In genomic region chr1:15362096-15362736, GRCh38 we compare ENCODE assay signal across 32 cellular contexts.
"Had no signal": no experiment of that assay in that cellular context is flagged by ENCODE, and none has a peak within 500 bp of the region (broad histone marks: within the 10 kb centered on the region; RNA-seq: fewer than 3 reads in every experiment).

No MANE protein-coding gene starts in this region.

- H3K27me3 ChIP-seq: ascending aorta, cardiac muscle cell, SJCRH30 had no signal

- H3K9me3 ChIP-seq: ascending aorta, SJCRH30 had no signal

- H3K9me3 Mint-ChIP-seq: activated CD4-positive, alpha-beta memory T cell treated with anti-CD3 and anti-CD28 coated beads, Interleukin-2, amount 10 ng/mL, durations not matched to agents 7 days and 5 days; activated naive CD4-positive, alpha-beta T cell treated with anti-CD3 and anti-CD28 coated beads, Interleukin-2, amount 50 U/mL, for 24 hours; activated naive CD8-positive, alpha-beta T cell treated with anti-CD3 and anti-CD28 coated beads, Interleukin-2, amount 10 ng/mL, durations not matched to agents 7 days and 5 days had no signal

- H3K36me3 Mint-ChIP-seq: activated CD8-positive, alpha-beta memory T cell treated with anti-CD3 and anti-CD28 coated beads, Interleukin-2, amount 10 ng/mL, durations not matched to agents 7 days and 5 days; activated naive CD4-positive, alpha-beta T cell treated with anti-CD3 and anti-CD28 coated beads, Interleukin-2, amount 50 U/mL, for 24 hours; activated naive CD8-positive, alpha-beta T cell treated with anti-CD3 and anti-CD28 coated beads, Interleukin-2, amount 10 ng/mL, durations not matched to agents 7 days and 5 days had no signal

- H3K4me1 ChIP-seq: ascending aorta, SJCRH30 had no signal

- H3K36me3 ChIP-seq: ascending aorta, cardiac muscle cell, SJCRH30, WERI-Rb-1 had no signal

- H3K27ac ChIP-seq: ascending aorta, cardiac muscle cell, KMS-11, SJCRH30, SK-N-MC, WERI-Rb-1 had no signal

- H3K4me3 Mint-ChIP-seq: activated CD4-positive, alpha-beta memory T cell treated with anti-CD3 and anti-CD28 coated beads, Interleukin-2, amount 10 ng/mL, durations not matched to agents 7 days and 5 days; activated CD8-positive, alpha-beta memory T cell treated with anti-CD3 and anti-CD28 coated beads, Interleukin-2, amount 10 ng/mL, durations not matched to agents 7 days and 5 days; activated naive CD4-positive, alpha-beta T cell treated with anti-CD3 and anti-CD28 coated beads, Interleukin-2, amount 50 U/mL, for 24 hours; activated naive CD8-positive, alpha-beta T cell treated with anti-CD3 and anti-CD28 coated beads, Interleukin-2, amount 10 ng/mL, durations not matched to agents 7 days and 5 days had no signal

- H3K27ac Mint-ChIP-seq: activated CD4-positive, alpha-beta memory T cell treated with anti-CD3 and anti-CD28 coated beads, Interleukin-2, amount 10 ng/mL, durations not matched to agents 7 days and 5 days; activated CD8-positive, alpha-beta memory T cell treated with anti-CD3 and anti-CD28 coated beads, Interleukin-2, amount 10 ng/mL, durations not matched to agents 7 days and 5 days; activated naive CD4-positive, alpha-beta T cell treated with anti-CD3 and anti-CD28 coated beads, Interleukin-2, amount 50 U/mL, for 24 hours; activated naive CD8-positive, alpha-beta T cell treated with anti-CD3 and anti-CD28 coated beads, Interleukin-2, amount 10 ng/mL, durations not matched to agents 7 days and 5 days had no signal

- H3K4me2 ChIP-seq: KMS-11 had no signal

- H3K27me3 Mint-ChIP-seq: activated naive CD4-positive, alpha-beta T cell treated with anti-CD3 and anti-CD28 coated beads, Interleukin-2, amount 50 U/mL, for 24 hours had no signal

- H3K4me1 Mint-ChIP-seq: activated CD4-positive, alpha-beta memory T cell treated with anti-CD3 and anti-CD28 coated beads, Interleukin-2, amount 10 ng/mL, durations not matched to agents 7 days and 5 days; activated CD8-positive, alpha-beta memory T cell treated with anti-CD3 and anti-CD28 coated beads, Interleukin-2, amount 10 ng/mL, durations not matched to agents 7 days and 5 days; activated naive CD4-positive, alpha-beta T cell treated with anti-CD3 and anti-CD28 coated beads, Interleukin-2, amount 50 U/mL, for 24 hours; activated naive CD8-positive, alpha-beta T cell treated with anti-CD3 and anti-CD28 coated beads, Interleukin-2, amount 10 ng/mL, durations not matched to agents 7 days and 5 days had no signal

- ATAC-seq: activated CD8-positive, alpha-beta memory T cell treated with anti-CD3 and anti-CD28 coated beads, Interleukin-2, amount 10 ng/mL, durations not matched to agents 7 days and 5 days had no signal

- H3K4me3 ChIP-seq: ascending aorta, cardiac muscle cell, SJCRH30, SK-N-MC had no signal

- H3K9ac ChIP-seq: KMS-11 had no signal

- DNase-seq: activated CD4-positive, alpha-beta memory T cell treated with anti-CD3 and anti-CD28 coated beads, Interleukin-2, amount 10 ng/mL, durations not matched to agents 7 days and 5 days; activated CD4-positive, alpha-beta T cell treated with anti-CD3 and anti-CD28 coated beads for 1 hour; activated CD4-positive, alpha-beta T cell treated with anti-CD3 and anti-CD28 coated beads for 48 hours; activated CD4-positive, CD25-positive, alpha-beta regulatory T cell; activated CD8-positive, alpha-beta memory T cell treated with anti-CD3 and anti-CD28 coated beads for 24 hours; activated CD8-positive, alpha-beta memory T cell treated with anti-CD3 and anti-CD28 coated beads, Interleukin-2, amount 10 ng/mL, durations not matched to agents 7 days and 5 days; activated CD8-positive, alpha-beta memory T cell treated with anti-CD3 and anti-CD28 coated beads, Interleukin-2, amount 50 U/mL, for 48 hours; activated effector memory CD4-positive, alpha-beta T cell treated with anti-CD3 and anti-CD28 coated beads, Interleukin-2, amount 50 U/mL, for 16 hours; activated naive CD4-positive, alpha-beta T cell; activated naive CD8-positive, alpha-beta T cell treated with anti-CD3 and anti-CD28 coated beads, Interleukin-2, amount 10 ng/mL, durations not matched to agents 7 days and 5 days; activated T-cell treated with anti-CD3 and anti-CD28 coated beads, Interleukin-2, amount 50 U/mL, for 48 hours; amygdala; NCI-H1092 treated with DMSO at 0.1 percent for 48 hours; NCI-H1417; NCI-H146; NCI-H187; NCI-H2029 treated with DMSO at 0.1 percent for 48 hours; NCI-H2107; NCI-H2171; NCI-H510A; NCI-H526; NCI-H748 treated with DMSO at 0.1 percent for 48 hours; OCI-M1; Right ventricle myocardium superior; SJCRH30; T1000; WERI-Rb-1 had no signal
